Comparison of ENCODE assay signal across 1 cellular context in the genomic region with DNA sequence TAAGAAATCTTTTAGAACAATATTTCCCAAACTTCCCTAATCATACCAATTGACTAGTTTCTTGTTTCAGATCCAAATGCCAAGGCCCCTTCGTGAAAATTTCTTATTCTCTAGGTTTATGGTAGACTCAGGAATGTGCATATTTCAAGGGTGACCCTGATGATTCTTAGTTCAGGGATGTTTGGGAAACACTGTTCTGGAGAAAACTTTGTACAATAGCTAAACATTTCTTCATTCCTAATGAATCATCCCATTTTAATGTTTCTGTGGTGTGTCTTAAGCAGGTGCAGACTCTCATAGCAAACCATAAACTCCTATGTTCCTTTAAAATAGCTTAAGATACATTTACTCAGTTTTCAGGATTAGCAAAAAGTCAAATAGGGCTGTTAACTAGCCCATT.
A peak's percentile ranks its signal among the peaks of the same experiment; 100 is the strongest.
TF ChIP-seq lines count a peak whose summit lies in the region.

No MANE protein-coding gene starts in this region.

TF ChIP-seq in A549, 52 proteins besides CTCF, POLR2A, EP300 and RAD21 (continued from another document):
- TF ChIP-seq, protein P1, sequence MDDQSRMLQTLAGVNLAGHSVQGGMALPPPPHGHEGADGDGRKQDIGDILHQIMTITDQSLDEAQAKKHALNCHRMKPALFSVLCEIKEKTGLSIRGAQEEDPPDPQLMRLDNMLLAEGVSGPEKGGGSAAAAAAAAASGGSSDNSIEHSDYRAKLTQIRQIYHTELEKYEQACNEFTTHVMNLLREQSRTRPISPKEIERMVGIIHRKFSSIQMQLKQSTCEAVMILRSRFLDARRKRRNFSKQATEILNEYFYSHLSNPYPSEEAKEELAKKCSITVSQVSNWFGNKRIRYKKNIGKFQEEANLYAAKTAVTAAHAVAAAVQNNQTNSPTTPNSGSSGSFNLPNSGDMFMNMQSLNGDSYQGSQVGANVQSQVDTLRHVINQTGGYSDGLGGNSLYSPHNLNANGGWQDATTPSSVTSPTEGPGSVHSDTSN (IDR thresholded peaks at IDR 0.05): no peak
- TF ChIP-seq SMC3 (IDR thresholded peaks at IDR 0.05): no peak
- no peak for TF ChIP-seq TP53 (CRISPR knock-in tag; IDR thresholded peaks at IDR 0.05)
- TF ChIP-seq, protein P2, sequence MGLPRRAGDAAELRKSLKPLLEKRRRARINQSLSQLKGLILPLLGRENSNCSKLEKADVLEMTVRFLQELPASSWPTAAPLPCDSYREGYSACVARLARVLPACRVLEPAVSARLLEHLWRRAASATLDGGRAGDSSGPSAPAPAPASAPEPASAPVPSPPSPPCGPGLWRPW (IDR thresholded peaks at IDR 0.05): no peak
- no peak for TF ChIP-seq TFCP2L1 (CRISPR knock-in tag; IDR thresholded peaks at IDR 0.05)
- TF ChIP-seq, protein P3, sequence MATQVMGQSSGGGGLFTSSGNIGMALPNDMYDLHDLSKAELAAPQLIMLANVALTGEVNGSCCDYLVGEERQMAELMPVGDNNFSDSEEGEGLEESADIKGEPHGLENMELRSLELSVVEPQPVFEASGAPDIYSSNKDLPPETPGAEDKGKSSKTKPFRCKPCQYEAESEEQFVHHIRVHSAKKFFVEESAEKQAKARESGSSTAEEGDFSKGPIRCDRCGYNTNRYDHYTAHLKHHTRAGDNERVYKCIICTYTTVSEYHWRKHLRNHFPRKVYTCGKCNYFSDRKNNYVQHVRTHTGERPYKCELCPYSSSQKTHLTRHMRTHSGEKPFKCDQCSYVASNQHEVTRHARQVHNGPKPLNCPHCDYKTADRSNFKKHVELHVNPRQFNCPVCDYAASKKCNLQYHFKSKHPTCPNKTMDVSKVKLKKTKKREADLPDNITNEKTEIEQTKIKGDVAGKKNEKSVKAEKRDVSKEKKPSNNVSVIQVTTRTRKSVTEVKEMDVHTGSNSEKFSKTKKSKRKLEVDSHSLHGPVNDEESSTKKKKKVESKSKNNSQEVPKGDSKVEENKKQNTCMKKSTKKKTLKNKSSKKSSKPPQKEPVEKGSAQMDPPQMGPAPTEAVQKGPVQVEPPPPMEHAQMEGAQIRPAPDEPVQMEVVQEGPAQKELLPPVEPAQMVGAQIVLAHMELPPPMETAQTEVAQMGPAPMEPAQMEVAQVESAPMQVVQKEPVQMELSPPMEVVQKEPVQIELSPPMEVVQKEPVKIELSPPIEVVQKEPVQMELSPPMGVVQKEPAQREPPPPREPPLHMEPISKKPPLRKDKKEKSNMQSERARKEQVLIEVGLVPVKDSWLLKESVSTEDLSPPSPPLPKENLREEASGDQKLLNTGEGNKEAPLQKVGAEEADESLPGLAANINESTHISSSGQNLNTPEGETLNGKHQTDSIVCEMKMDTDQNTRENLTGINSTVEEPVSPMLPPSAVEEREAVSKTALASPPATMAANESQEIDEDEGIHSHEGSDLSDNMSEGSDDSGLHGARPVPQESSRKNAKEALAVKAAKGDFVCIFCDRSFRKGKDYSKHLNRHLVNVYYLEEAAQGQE (IDR thresholded peaks at IDR 0.05): no peak
- TF ChIP-seq KDM5A (IDR thresholded peaks at IDR 0.05): no peak
- TF ChIP-seq, protein P4, sequence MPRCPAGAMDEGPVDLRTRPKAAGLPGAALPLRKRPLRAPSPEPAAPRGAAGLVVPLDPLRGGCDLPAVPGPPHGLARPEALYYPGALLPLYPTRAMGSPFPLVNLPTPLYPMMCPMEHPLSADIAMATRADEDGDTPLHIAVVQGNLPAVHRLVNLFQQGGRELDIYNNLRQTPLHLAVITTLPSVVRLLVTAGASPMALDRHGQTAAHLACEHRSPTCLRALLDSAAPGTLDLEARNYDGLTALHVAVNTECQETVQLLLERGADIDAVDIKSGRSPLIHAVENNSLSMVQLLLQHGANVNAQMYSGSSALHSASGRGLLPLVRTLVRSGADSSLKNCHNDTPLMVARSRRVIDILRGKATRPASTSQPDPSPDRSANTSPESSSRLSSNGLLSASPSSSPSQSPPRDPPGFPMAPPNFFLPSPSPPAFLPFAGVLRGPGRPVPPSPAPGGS (IDR thresholded peaks at IDR 0.05): no peak
- no peak for TF ChIP-seq MYC (IDR thresholded peaks at IDR 0.05; ENCODE audit: borderline replicate concordance, low read length)
- no peak for TF ChIP-seq BHLHE40 (IDR thresholded peaks at IDR 0.05; ENCODE audit: low read depth, low read length)
- no peak for TF ChIP-seq ESRRA (IDR thresholded peaks at IDR 0.05; ENCODE audit: borderline replicate concordance, low read length)
- no peak for TF ChIP-seq CHD4 (IDR thresholded peaks at IDR 0.05; ENCODE audit: borderline replicate concordance)
- TF ChIP-seq HEYL (CRISPR knock-in tag; IDR thresholded peaks at IDR 0.05): no peak
- no peak for TF ChIP-seq HDAC2 (IDR thresholded peaks at IDR 0.05)
- no peak for TF ChIP-seq GATA3 (IDR thresholded peaks at IDR 0.05; ENCODE audit: borderline replicate concordance)
- TF ChIP-seq FOSL2 (IDR thresholded peaks at IDR 0.05): peak; percentile 33; the same call in 1 of the 2 replicates
- TF ChIP-seq FOSL2 (CRISPR knock-in tag; IDR thresholded peaks at IDR 0.05): peak; percentile 51
